8 cellular contexts compared by ENCODE assay signal in genomic region chr1:19312782-19313635, GRCh38. TPM values are rescaled to one million over a fixed set of nuclear protein-coding genes. Genes with fewer than 3 reads are reported as not detected.
DNase-seq lines count a peak whose midpoint lies in the region; ATAC-seq, FAIRE-seq and TF ChIP-seq lines count a peak whose summit lies in the region.

No MANE protein-coding gene starts in this region.

- ATAC-seq in HG02571 (IDR thresholded peaks at IDR 0.05; ENCODE audit: unreplicated experiment): peak; percentile 23
- no peak for ATAC-seq in WTC11
- no peak for ATAC-seq in GM21381 (IDR thresholded peaks at IDR 0.05; ENCODE audit: unreplicated experiment)

- H3K4me1 ChIP-seq in skeletal muscle satellite cell (ENCODE audit: control insufficient read depth, insufficient read depth, low read length): peaks cover 62% of the 10 kb centered on the region

- peaks cover 23% of the 10 kb centered on the region for H3K36me3 ChIP-seq in skeletal muscle satellite cell (ENCODE audit: insufficient read depth, low read length)

- no peaks in the 10 kb centered on the region for H3K27me3 ChIP-seq in skeletal muscle satellite cell (ENCODE audit: control insufficient read depth, insufficient read depth, low read length)

- no peak for DNase-seq in GM12892 (ENCODE audit: insufficient read length)
- no peak for DNase-seq in WTC11 (ENCODE audit: low spot score)
- DNase-seq in germinal center (ENCODE audit: low spot score): peak; percentile 44
- no peak for DNase-seq in erythroblast (lab: John Stamatoyannopoulos, UW)
- no peak for DNase-seq in islet precursor cell

- no peak for TF ChIP-seq POLR2A in GM12892 (IDR thresholded peaks at IDR 0.05; ENCODE audit: low read depth, low read length)
- TF ChIP-seq POLR2A in erythroblast (IDR thresholded peaks at IDR 0.05; ENCODE audit: low read length): no peak

- H3K4me3 Mint-ChIP-seq in WTC11: peak overlapping the region; percentile 75

- CTCF ChIA-PET in WTC11 (lab: Charles Lee): interaction anchor here (0.5 to 1.5 kb wide), 8 partner anchors 14 to 368 kb away, joined by 3 to 5 read pairs (median 4); no protein-coding TSS in a partner anchor

- POLR2A ChIA-PET in WTC11 (lab: Charles Lee): interaction anchor here (1.3 kb wide), 1 partner anchor 62 kb away, joined by 4 read pairs; the partner anchor contains the start of genes EMC1 and MRTO4

- H3K9ac ChIP-seq in skeletal muscle satellite cell (ENCODE audit: low read depth, low read length): peak overlapping the region; percentile 98

- H3K27ac Mint-ChIP-seq in WTC11: no peak overlapping the region

- no peaks in the 10 kb centered on the region for H3K9me3 Mint-ChIP-seq in WTC11

- peaks cover 9% of the 10 kb centered on the region; the same call in 1 of the 2 replicates for H3K36me3 Mint-ChIP-seq in WTC11

- TF ChIP-seq CTCF in WTC11 (IDR thresholded peaks at IDR 0.05): no peak

- peaks cover 15% of the 10 kb centered on the region for H3K4me1 Mint-ChIP-seq in WTC11

- peaks cover 6% of the 10 kb centered on the region for H3K27me3 Mint-ChIP-seq in WTC11 (ENCODE audit: low read depth)

- peak overlapping the region; percentile 92 for H3K4me2 ChIP-seq in skeletal muscle satellite cell (ENCODE audit: low read length)

- H3K9me3 ChIP-seq in skeletal muscle satellite cell (replicated peaks; ENCODE audit: low read length): no peaks in the 10 kb centered on the region

- FAIRE-seq in GM12892 (lab: Jason Lieb, UNC): peak; percentile 44

- H3K4me3 ChIP-seq in skeletal muscle satellite cell (ENCODE audit: low read length): peak overlapping the region; percentile 91

TF ChIP-seq in WTC11, 78 proteins besides CTCF, POLR2A, EP300 and RAD21:
- TF ChIP-seq NR2C2 (CRISPR knock-in tag; IDR thresholded peaks at IDR 0.05) (no peak), NR1H2 (CRISPR knock-in tag; IDR thresholded peaks at IDR 0.05) (no peak), STAT6 (CRISPR knock-in tag; conservative IDR thresholded peaks at IDR 0.05; ENCODE audit: low read depth) (no peak), ZNF232 (CRISPR knock-in tag; IDR thresholded peaks at IDR 0.05) (no peak), ZNF263 (CRISPR knock-in tag; IDR thresholded peaks at IDR 0.05; ENCODE audit: low read depth) (no peak), NR3C1 (CRISPR knock-in tag; conservative IDR thresholded peaks at IDR 0.05; ENCODE audit: low read depth) (no peak), ZBTB43 (CRISPR knock-in tag; IDR thresholded peaks at IDR 0.05) (no peak), ERG (CRISPR knock-in tag; IDR thresholded peaks at IDR 0.05) (no peak), ZNF138 (CRISPR knock-in tag; conservative IDR thresholded peaks at IDR 0.05) (no peak), AFF4 (CRISPR knock-in tag; IDR thresholded peaks at IDR 0.05; ENCODE audit: borderline replicate concordance) (no peak), ZNF219 (CRISPR knock-in tag; IDR thresholded peaks at IDR 0.05; ENCODE audit: borderline replicate concordance) (no peak), MAX (CRISPR knock-in tag; IDR thresholded peaks at IDR 0.05) (no peak), USF2 (CRISPR knock-in tag; IDR thresholded peaks at IDR 0.05) (no peak), TEAD4 (CRISPR knock-in tag; IDR thresholded peaks at IDR 0.05) (no peak)

RNA-seq across cellular contexts. Expression of gene SLC66A1, which starts 0.9 kb away (rescaled TPM):
- 3.9 TPM for polyA plus RNA-seq in GM12892 (2012; ENCODE audit: missing spikeins)
- 12.8 to 14.2 TPM (median 14.1 TPM) in 3 replicates for total RNA-seq in WTC11 (2021)
- total RNA-seq in skeletal muscle satellite cell (2012; rRNA removed): 15.5 and 19.0 TPM in 2 replicates

RNA-seq across cellular contexts. Expression of gene AKR7A2, which starts 1.1 kb away (rescaled TPM):
- polyA plus RNA-seq in GM12892 (2012; ENCODE audit: missing spikeins): 29.5 TPM
- 43.4 to 51.6 TPM (median 50.6 TPM) in 3 replicates for total RNA-seq in WTC11 (2021)
- total RNA-seq in skeletal muscle satellite cell (2012; rRNA removed): 57.5 and 62.5 TPM in 2 replicates

RNA-seq across cellular contexts. Expression of gene AKR7A3, which starts 24.4 kb away (rescaled TPM):
- polyA plus RNA-seq in GM12892 (2012; ENCODE audit: missing spikeins): 0.30 TPM
- total RNA-seq in WTC11 (2021): 1.3 to 1.5 TPM (median 1.5 TPM) in 3 replicates
- total RNA-seq in skeletal muscle satellite cell (2012; rRNA removed): 0.51 and 0.87 TPM in 2 replicates
